27 cellular contexts compared by ENCODE assay signal in genomic region chr1:245721488-245721887, GRCh38.
DNase-seq lines count a peak whose midpoint lies in the region; ATAC-seq, FAIRE-seq and TF ChIP-seq lines count a peak whose summit lies in the region.
"Had no signal": no experiment of that assay in that cellular context is flagged by ENCODE, and none has a peak within 500 bp of the region (broad histone marks: within the 10 kb centered on the region; RNA-seq: fewer than 3 reads in every experiment).

No MANE protein-coding gene starts in this region.

- H3K27me3 Mint-ChIP-seq in endodermal cell (ENCODE audit: insufficient read depth) (peaks cover 4% of the 10 kb centered on the region), progenitor cell of endocrine pancreas (no peaks in the 10 kb centered on the region)
- H3K27me3 Mint-ChIP-seq: B cell; CD4-positive, alpha-beta memory T cell; CD8-positive, alpha-beta memory T cell had no signal

- H3K4me1 Mint-ChIP-seq in endodermal cell (no peaks in the 10 kb centered on the region), progenitor cell of endocrine pancreas (ENCODE audit: low read depth) (no peaks in the 10 kb centered on the region)
- H3K4me1 Mint-ChIP-seq: B cell; CD4-positive, alpha-beta memory T cell; CD8-positive, alpha-beta memory T cell had no signal

- CTCF ChIA-PET in SK-N-SH (lab: Yijun Ruan, JAX): interaction anchor here (1.1 to 1.2 kb wide), 2 partner anchors 15 to 94 kb away, joined by 3 to 4 read pairs; no protein-coding TSS in a partner anchor

- H3K27me3 ChIP-seq in SK-N-SH (ENCODE audit: insufficient read depth) (no peaks in the 10 kb centered on the region), endodermal cell (ENCODE audit: control insufficient read depth, insufficient read depth, low read length, poor library complexity, severe bottlenecking) (no peaks in the 10 kb centered on the region), BE2C (no peaks in the 10 kb centered on the region), pancreas (no peaks in the 10 kb centered on the region)
- H3K27me3 ChIP-seq: BLaER1 had no signal

- POLR2A ChIA-PET in SK-N-SH (lab: Yijun Ruan, JAX): no interaction called here

- H3K36me3 Mint-ChIP-seq in endodermal cell (ENCODE audit: low read depth) (no peaks in the 10 kb centered on the region), progenitor cell of endocrine pancreas (ENCODE audit: insufficient read depth) (peaks cover 6% of the 10 kb centered on the region)
- H3K36me3 Mint-ChIP-seq: CD14-positive monocyte; CD4-positive, CD25-positive, alpha-beta regulatory T cell had no signal

- no peaks in the 10 kb centered on the region for H3K9me2 ChIP-seq in SK-N-SH

- no peak for FAIRE-seq in pancreas (lab: Jason Lieb, UNC)
- FAIRE-seq: A549, GM12878, GM12892, GM18507 had no signal

- H3K27ac ChIP-seq in SK-N-SH (ENCODE audit: low read depth in 2 of 2, low read length in 1 of 2): no peak overlapping the region
- H3K27ac ChIP-seq in endodermal cell (ENCODE audit: low read depth, low read length): no peak overlapping the region
- H3K27ac ChIP-seq in pancreas: no peak overlapping the region
- H3K27ac ChIP-seq: 22Rv1, A549, BLaER1 had no signal

- no peak overlapping the region for H3K9ac ChIP-seq in SK-N-SH
- no peak overlapping the region for H3K9ac ChIP-seq in endodermal cell (ENCODE audit: extremely low read depth, low read length, poor library complexity, severe bottlenecking)
- H3K9ac ChIP-seq: BLaER1 had no signal

- intact Hi-C loops in pancreas (cut with DNase I): no loop called here

- TF ChIP-seq CTCF in SK-N-SH (IDR thresholded peaks at IDR 0.05): no peak
- no peak for TF ChIP-seq CTCF in endodermal cell (conservative IDR thresholded peaks at IDR 0.05)
- TF ChIP-seq CTCF in progenitor cell of endocrine pancreas (IDR thresholded peaks at IDR 0.05; ENCODE audit: unreplicated experiment): no peak
- no peak for TF ChIP-seq CTCF in BE2C (IDR thresholded peaks at IDR 0.05; ENCODE audit: low read depth, low read length)
- TF ChIP-seq CTCF in pancreas (IDR thresholded peaks at IDR 0.05): no peak

- no peaks in the 10 kb centered on the region for H3K36me3 ChIP-seq in SK-N-SH (replicated peaks in 1 of 2; ENCODE audit: control insufficient read depth in 1 of 2, insufficient read depth in 2 of 2, low read length in 1 of 2)
- H3K36me3 ChIP-seq in endodermal cell (ENCODE audit: control insufficient read depth, insufficient read depth, low read length): no peaks in the 10 kb centered on the region
- H3K36me3 ChIP-seq in BE2C: no peaks in the 10 kb centered on the region; the same call in 1 of the 2 replicates
- H3K36me3 ChIP-seq in pancreas: no peaks in the 10 kb centered on the region
- H3K36me3 ChIP-seq: BLaER1 had no signal

- no peak overlapping the region for H3K4me2 ChIP-seq in SK-N-SH
- H3K4me2 ChIP-seq: A549, BLaER1 had no signal

- DNase-seq in SK-N-SH: no peak
- DNase-seq in endodermal cell: peak; percentile 37
- DNase-seq in progenitor cell of endocrine pancreas (ENCODE audit: low spot score, unreplicated experiment): no peak
- DNase-seq in BE2C: no peak
- no peak for DNase-seq in pancreas
- DNase-seq: AML-193; C1 segment of cervical spinal cord; CD4-positive, alpha-beta memory T cell; CD4-positive, CD25-positive, alpha-beta regulatory T cell; CD8-positive, alpha-beta memory T cell; COR-L47; DMS 273 treated with DMSO at 0.1 percent for 48 hours; DMS153; DMS53; DMS79; DND-41; EL; GDM1 had no signal

- H3K27ac Mint-ChIP-seq in endodermal cell (no peak overlapping the region), progenitor cell of endocrine pancreas (peak overlapping the region; percentile 42)
- H3K27ac Mint-ChIP-seq: B cell; CD14-positive monocyte; CD4-positive, alpha-beta memory T cell; CD4-positive, CD25-positive, alpha-beta regulatory T cell; CD8-positive, alpha-beta memory T cell had no signal

- H3K4me3 ChIP-seq in SK-N-SH (ENCODE audit: low read depth in 2 of 2, low read length in 1 of 2) (no peak overlapping the region), endodermal cell (ENCODE audit: low read length) (no peak overlapping the region), BE2C (ENCODE audit: low read depth, low read length) (no peak overlapping the region), pancreas (no peak overlapping the region)
- H3K4me3 ChIP-seq: A549, BLaER1, GM12878 had no signal

- 30% methylated on average over 4 of the region's 4 CpGs for whole genome bisulfite sequencing in SK-N-SH (ENCODE audit: low lambda C conversion rate)
- WGBS in endodermal cell (ENCODE audit: insufficient coverage in 1 of 2, insufficient read length in 1 of 2), 2 experiments: 94 to 97% methylated on average over 3 to 4 of the region's 4 CpGs
- WGBS in pancreas, 2 donors: 70 to 73% methylated on average over 4 of the region's 4 CpGs

- no peaks in the 10 kb centered on the region for H3F3A ChIP-seq in SK-N-SH (replicated peaks; ENCODE audit: insufficient read depth)

- H3K4me3 Mint-ChIP-seq in endodermal cell (no peak overlapping the region), progenitor cell of endocrine pancreas (ENCODE audit: low read depth) (no peak overlapping the region)
- H3K4me3 Mint-ChIP-seq: B cell; CD14-positive monocyte; CD4-positive, alpha-beta memory T cell; CD4-positive, CD25-positive, alpha-beta regulatory T cell; CD8-positive, alpha-beta memory T cell had no signal

- TF ChIP-seq EP300 in SK-N-SH (IDR thresholded peaks at IDR 0.05; ENCODE audit: borderline replicate concordance in 1 of 2, low read depth in 1 of 2, low read length in 1 of 2): no peak

- H4K20me1 ChIP-seq in SK-N-SH (ENCODE audit: insufficient read depth): no peaks in the 10 kb centered on the region
- H4K20me1 ChIP-seq: BLaER1 had no signal

- H3K9me3 ChIP-seq in SK-N-SH (no peaks in the 10 kb centered on the region), endodermal cell (ENCODE audit: control insufficient read depth, low read length) (peaks cover 3% of the 10 kb centered on the region), BE2C (no peaks in the 10 kb centered on the region), pancreas (no peaks in the 10 kb centered on the region)
- H3K9me3 ChIP-seq: A549 had no signal

- H2AFZ ChIP-seq in SK-N-SH (ENCODE audit: low read depth): no peak overlapping the region

- peaks cover 6% of the 10 kb centered on the region for H3K9me3 Mint-ChIP-seq in endodermal cell
- peaks cover 13% of the 10 kb centered on the region for H3K9me3 Mint-ChIP-seq in progenitor cell of endocrine pancreas (ENCODE audit: low read depth)

- ATAC-seq in SK-N-SH treated with all-trans-retinoic acid at 6 μM for 48 hours: no peak
- ATAC-seq in pancreas: no peak
- ATAC-seq: A549, GM12878 had no signal

- TF ChIP-seq RAD21 in SK-N-SH (IDR thresholded peaks at IDR 0.05; ENCODE audit: low read length): no peak

- peaks cover 0 to under 1% of the 10 kb centered on the region in 2 experiments; a peak in 1 of 4 replicates for H3K4me1 ChIP-seq in SK-N-SH (ENCODE audit: control insufficient read depth in 1 of 2, insufficient read depth in 2 of 2, low read depth in 1 of 2, low read length in 1 of 2)
- H3K4me1 ChIP-seq in endodermal cell (ENCODE audit: control insufficient read depth, insufficient read depth, low read length): no peaks in the 10 kb centered on the region
- H3K4me1 ChIP-seq in BE2C: no peaks in the 10 kb centered on the region; the same call in 1 of the 2 replicates
- no peaks in the 10 kb centered on the region for H3K4me1 ChIP-seq in pancreas
- H3K4me1 ChIP-seq: A549 had no signal

- H3K79me2 ChIP-seq in SK-N-SH (ENCODE audit: insufficient read depth): no peaks in the 10 kb centered on the region

TF ChIP-seq in SK-N-SH, 30 proteins besides CTCF, POLR2A, EP300 and RAD21 (continues in another document):
- no peak for TF ChIP-seq IRF3 (IDR thresholded peaks at IDR 0.05; ENCODE audit: low read depth, low read length)

TF ChIP-seq in SK-N-SH treated with all-trans-retinoic acid at 6 μM for 48 hours, 23 proteins besides CTCF, POLR2A, EP300 and RAD21 (continues in another document):
- TF ChIP-seq OSR1 (CRISPR knock-in tag; IDR thresholded peaks at IDR 0.05) (no peak), ZNF8 (CRISPR knock-in tag; IDR thresholded peaks at IDR 0.05) (no peak), ZNF70 (CRISPR knock-in tag; IDR thresholded peaks at IDR 0.05) (no peak), CSDC2 (CRISPR knock-in tag; IDR thresholded peaks at IDR 0.05) (no peak), CSRNP3 (CRISPR knock-in tag; IDR thresholded peaks at IDR 0.05) (no peak), TSHZ2 (CRISPR knock-in tag; IDR thresholded peaks at IDR 0.05) (no peak), ESRRG (CRISPR knock-in tag; IDR thresholded peaks at IDR 0.05) (no peak)
